Comparison of ENCODE assay signal across 1 cellular context in genomic region chr10:27481486-27481885, GRCh38.
TF ChIP-seq lines count a peak whose summit lies in the region.

No MANE protein-coding gene starts in this region.

TF ChIP-seq in SK-N-SH, 30 proteins besides CTCF, POLR2A, EP300 and RAD21 (continued from another document):
- TF ChIP-seq POLR2AphosphoS5 (IDR thresholded peaks at IDR 0.05; ENCODE audit: low read depth, low read length) (no peak), NFIC (IDR thresholded peaks at IDR 0.05; ENCODE audit: borderline replicate concordance) (no peak), ZBTB33 (IDR thresholded peaks at IDR 0.05; ENCODE audit: borderline replicate concordance, low read depth) (no peak), IRF3 (IDR thresholded peaks at IDR 0.05; ENCODE audit: low read depth, low read length) (no peak), MXI1 (IDR thresholded peaks at IDR 0.05; ENCODE audit: low read depth, low read length) (no peak)
